9 cellular contexts compared by ENCODE assay signal in genomic region chr15:42057744-42058646, GRCh38. TPM values are rescaled to one million over a fixed set of nuclear protein-coding genes. Genes with fewer than 3 reads are reported as not detected.
A peak's percentile ranks its signal among the peaks of the same experiment; 100 is the strongest.
DNase-seq lines count a peak whose midpoint lies in the region; ATAC-seq and TF ChIP-seq lines count a peak whose summit lies in the region.
"Had no signal": no experiment of that assay in that cellular context is flagged by ENCODE, and none has a peak within 500 bp of the region (broad histone marks: within the 10 kb centered on the region; RNA-seq: fewer than 3 reads in every experiment).

No MANE protein-coding gene starts in this region.

- no peaks in the 10 kb centered on the region for H3K4me1 ChIP-seq in HEK293 (ENCODE audit: control insufficient read depth, insufficient read depth, low read length)
- H3K4me1 ChIP-seq: parathyroid adenoma had no signal

- no peak overlapping the region; the same call in 1 of the 2 replicates for H3K27ac ChIP-seq in HEK293 (ENCODE audit: extremely low read depth, low read depth, low read length)
- H3K27ac ChIP-seq: parathyroid adenoma had no signal

- H3K36me3 Mint-ChIP-seq in WTC11 = no peaks in the 10 kb centered on the region
- no peaks in the 10 kb centered on the region for H3K36me3 Mint-ChIP-seq in stimulated activated effector memory CD8-positive, alpha-beta T cell treated with anti-CD3 and anti-CD28 coated beads, Interleukin-12 subunit alpha, Interleukin-12 subunit beta, amount 100 ng/mL, for 72 hours

- peaks cover 3% of the 10 kb centered on the region; the same call in 1 of the 2 replicates for H3K9me3 Mint-ChIP-seq in WTC11
- H3K9me3 Mint-ChIP-seq in stimulated activated effector memory CD8-positive, alpha-beta T cell treated with anti-CD3 and anti-CD28 coated beads, Interleukin-12 subunit alpha, Interleukin-12 subunit beta, amount 100 ng/mL, for 72 hours = no peaks in the 10 kb centered on the region

- H3K27ac Mint-ChIP-seq in WTC11 = peak overlapping the region; percentile 57; the same call in 1 of the 2 replicates
- H3K27ac Mint-ChIP-seq in stimulated activated effector memory CD8-positive, alpha-beta T cell treated with anti-CD3 and anti-CD28 coated beads, Interleukin-12 subunit alpha, Interleukin-12 subunit beta, amount 100 ng/mL, for 72 hours = peak overlapping the region; percentile 20

- H3K4me3 Mint-ChIP-seq in WTC11 = peak overlapping the region; percentile 18; the same call in 1 of the 2 replicates
- H3K4me3 Mint-ChIP-seq in stimulated activated effector memory CD8-positive, alpha-beta T cell treated with anti-CD3 and anti-CD28 coated beads, Interleukin-12 subunit alpha, Interleukin-12 subunit beta, amount 100 ng/mL, for 72 hours = peak overlapping the region; percentile 43

- ATAC-seq in WTC11 = no peak
- ATAC-seq in stimulated activated effector memory CD8-positive, alpha-beta T cell treated with anti-CD3 and anti-CD28 coated beads, Interleukin-12 subunit alpha, Interleukin-12 subunit beta, amount 100 ng/mL, for 72 hours = no peak

- H3K36me3 ChIP-seq in HEK293 (ENCODE audit: control insufficient read depth in 2 of 2, insufficient read depth in 1 of 2, low read length in 2 of 2) = no peaks in the 10 kb centered on the region
- H3K36me3 ChIP-seq: MG63 had no signal

- POLR2A ChIA-PET in HEK293 (lab: Yijun Ruan, JAX) = no interaction called here
- POLR2A ChIA-PET in WTC11 (lab: Charles Lee) = no interaction called here

- H3K4me3 ChIP-seq in HEK293 (ENCODE audit: low read depth, low read length) (peak overlapping the region; percentile 12; the same call in 1 of the 2 replicates), iPS-18c (ENCODE audit: insufficient read depth, low read depth, low read length) (0 out of 2 replicates have a peak overlapping the region, but pooled peaks have one; percentile 12)
- H3K4me3 ChIP-seq: MG63 had no signal

- CTCF ChIA-PET in HEK293 (lab: Yijun Ruan, JAX) = interaction anchor here (0.6 to 5.2 kb wide), 7 partner anchors 11 to 154 kb away, joined by 3 to 35 read pairs (median 6); no protein-coding TSS in a partner anchor
- CTCF ChIA-PET in WTC11 (lab: Charles Lee) = interaction anchor here (1.0 to 2.3 kb wide), 11 partner anchors 26 to 327 kb away, joined by 3 to 49 read pairs (median 5); partner anchors contain the start of genes EHD4 and MAPKBP1

- no peaks in the 10 kb centered on the region for H3K9me3 ChIP-seq in HEK293 (ENCODE audit: control insufficient read depth, insufficient read depth, low read depth, low read length)
- H3K9me3 ChIP-seq in iPS-18c (ENCODE audit: control insufficient read depth, insufficient read depth, low read length) = no peaks in the 10 kb centered on the region
- H3K9me3 ChIP-seq: MG63 had no signal

- H3K4me1 Mint-ChIP-seq in WTC11 = peaks cover 12% of the 10 kb centered on the region
- H3K4me1 Mint-ChIP-seq in stimulated activated effector memory CD8-positive, alpha-beta T cell treated with anti-CD3 and anti-CD28 coated beads, Interleukin-12 subunit alpha, Interleukin-12 subunit beta, amount 100 ng/mL, for 72 hours = peaks cover 11% of the 10 kb centered on the region

- no peak for TF ChIP-seq CTCF in HEK293 (tag by site-specific recombination; IDR thresholded peaks at IDR 0.05)
- no peak for TF ChIP-seq CTCF in WTC11 (IDR thresholded peaks at IDR 0.05)

- H3K27me3 Mint-ChIP-seq in WTC11 (ENCODE audit: low read depth) = no peaks in the 10 kb centered on the region

- no peak for DNase-seq in WTC11 (ENCODE audit: low spot score)
- DNase-seq in stimulated activated effector memory CD8-positive, alpha-beta T cell treated with anti-CD3 and anti-CD28 coated beads, Interleukin-12 subunit alpha, Interleukin-12 subunit beta, amount 100 ng/mL, for 72 hours (ENCODE audit: low spot score in 2 of 2) = no peak
- DNase-seq in NOMO-1 treated with DMSO at 0.1 percent for 48 hours (lab: John Stamatoyannopoulos, UW; ENCODE audit: unreplicated experiment) = no peak
- DNase-seq in SIG-M5 treated with dmso at 0.1 percent for 504 hours (lab: John Stamatoyannopoulos, UW; ENCODE audit: unreplicated experiment) = no peak
- no peak for DNase-seq in OCI-M1 (lab: John Stamatoyannopoulos, UW)

TF ChIP-seq in HEK293, 187 proteins besides CTCF, POLR2A, EP300 and RAD21:
- TF ChIP-seq GLIS1 (tag by site-specific recombination; IDR thresholded peaks at IDR 0.05) (no peak), KLF1 (tag by site-specific recombination; IDR thresholded peaks at IDR 0.05) (no peak), ZNF146 (tag by site-specific recombination; IDR thresholded peaks at IDR 0.05) (peak; percentile 78), ZNF555 (tag by site-specific recombination; conservative IDR thresholded peaks at IDR 0.05) (no peak)

TF ChIP-seq in WTC11, 78 proteins besides CTCF, POLR2A, EP300 and RAD21:
- no peak for TF ChIP-seq HMGXB4 (CRISPR knock-in tag; IDR thresholded peaks at IDR 0.05)
- TF ChIP-seq NR3C1 (CRISPR knock-in tag; conservative IDR thresholded peaks at IDR 0.05; ENCODE audit: low read depth) = no peak
- no peak for TF ChIP-seq SOX15 (CRISPR knock-in tag; IDR thresholded peaks at IDR 0.05)
- no peak for TF ChIP-seq TP53 (CRISPR knock-in tag; IDR thresholded peaks at IDR 0.05)
- no peak for TF ChIP-seq MYBL2 (CRISPR knock-in tag; IDR thresholded peaks at IDR 0.05)
- TF ChIP-seq AR (CRISPR knock-in tag; IDR thresholded peaks at IDR 0.05) = no peak

RNA-seq across cellular contexts. Expression of gene PLA2G4D, which starts 36.4 kb away (rescaled TPM):
- 0.07 to 0.24 TPM (median 0.09 TPM) in 3 replicates for total RNA-seq in WTC11 (2021)

RNA-seq across cellular contexts. Expression of gene PLA2G4E, which starts 37.2 kb away (rescaled TPM):
- total RNA-seq in WTC11 (2021) = 0.02 TPM in 1 of 3 replicates, not detected in the others
